In the genomic region with DNA sequence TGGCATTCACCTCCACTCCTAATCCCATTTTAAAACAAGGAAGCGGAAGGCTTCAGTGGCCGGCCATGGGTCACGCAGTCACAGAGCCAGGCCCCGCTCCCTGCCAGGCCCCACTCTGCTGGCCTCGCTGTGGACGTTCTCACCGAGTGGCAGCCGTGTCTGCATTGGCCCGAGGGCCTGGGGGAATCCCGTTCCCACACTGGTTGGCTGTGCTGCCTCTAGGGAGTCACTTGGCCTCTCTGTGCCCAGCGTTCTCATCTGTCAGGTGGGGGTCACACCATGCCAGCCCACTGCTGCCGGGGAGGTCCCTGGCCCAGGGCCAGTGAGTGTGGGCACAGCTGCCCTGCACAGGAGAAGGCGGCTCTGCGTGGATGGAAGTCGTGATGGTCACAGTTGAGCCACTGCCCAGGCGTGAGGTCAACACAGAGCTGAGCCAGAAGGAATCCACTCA, we compare ENCODE assay signal across 1 cellular context.
TF ChIP-seq lines count a peak whose summit lies in the region.

No MANE protein-coding gene starts in this region.

TF ChIP-seq in H1, 55 proteins besides CTCF, POLR2A, EP300 and RAD21 (continued from another document):
- TF ChIP-seq TEAD4 (IDR thresholded peaks at IDR 0.05; ENCODE audit: low read depth, low read length) = no peak
